Comparison of ENCODE assay signal across 16 cellular contexts in genomic region chr2:168574856-168575630, GRCh38.
DNase-seq lines count a peak whose midpoint lies in the region; ATAC-seq and TF ChIP-seq lines count a peak whose summit lies in the region.
"Had no signal": no experiment of that assay in that cellular context is flagged by ENCODE, and none has a peak within 500 bp of the region (broad histone marks: within the 10 kb centered on the region; RNA-seq: fewer than 3 reads in every experiment).

No MANE protein-coding gene starts in this region.

- H3K27me3 ChIP-seq in IMR-90 (ENCODE audit: control insufficient read depth, insufficient read depth, low read length) (no peaks in the 10 kb centered on the region), mesenchymal stem cell (ENCODE audit: control insufficient read depth in 1 of 2, insufficient read depth in 1 of 2, low read length in 2 of 2) (no peaks in the 10 kb centered on the region)
- H3K27me3 ChIP-seq: right atrium auricular region, tibial nerve had no signal

- H4K8ac ChIP-seq in IMR-90 (ENCODE audit: low read depth in 2 of 2, low read length in 2 of 2), result no peak overlapping the region
- H4K8ac ChIP-seq in mesenchymal stem cell (ENCODE audit: low read length), result no peak overlapping the region

- no peaks in the 10 kb centered on the region for H4K20me1 ChIP-seq in IMR-90 (ENCODE audit: insufficient read depth, low read length)

- H3K4me1 Mint-ChIP-seq in activated naive CD8-positive, alpha-beta T cell treated with anti-CD3 and anti-CD28 coated beads, Interleukin-2, amount 10 ng/mL, durations not matched to agents 7 days and 5 days, result peaks cover 12% of the 10 kb centered on the region

- no peak overlapping the region for H4K5ac ChIP-seq in IMR-90 (ENCODE audit: low read depth, low read length)

- peaks cover 18% of the 10 kb centered on the region for H3K36me3 Mint-ChIP-seq in activated naive CD8-positive, alpha-beta T cell treated with anti-CD3 and anti-CD28 coated beads, Interleukin-2, amount 10 ng/mL, durations not matched to agents 7 days and 5 days

- no peaks in the 10 kb centered on the region for H3K4me1 ChIP-seq in IMR-90 (ENCODE audit: control insufficient read depth, insufficient read depth, low read length)
- H3K4me1 ChIP-seq in mesenchymal stem cell (ENCODE audit: control insufficient read depth, insufficient read depth, low read depth, low read length), result no peaks in the 10 kb centered on the region

- no peak for TF ChIP-seq POLR2A in IMR-90 (IDR thresholded peaks at IDR 0.05; ENCODE audit: low read depth, low read length)

- no peak overlapping the region for H3K4me2 ChIP-seq in IMR-90 (ENCODE audit: low read depth, low read length)
- H3K4me2 ChIP-seq in mesenchymal stem cell (ENCODE audit: low read length, poor library complexity, severe bottlenecking), result no peak overlapping the region

- intact Hi-C loops in IMR-90 (cut with micrococcal nuclease), result no loop called here

- H3K9ac ChIP-seq in IMR-90 (ENCODE audit: low read depth, low read length) (no peak overlapping the region), mesenchymal stem cell (ENCODE audit: low read length) (no peak overlapping the region)

- WGBS in IMR-90 (ENCODE audit: extremely low coverage in 2 of 2, insufficient read length in 1 of 2), 2 experiments, result no CpG with 5 or more reads among the region's 4 CpGs
- WGBS in mesenchymal stem cell, result 95% methylated on average over 3 of the region's 4 CpGs

- no peak overlapping the region for H2AFZ ChIP-seq in IMR-90 (replicated peaks; ENCODE audit: low read length, poor library complexity)
- H2AFZ ChIP-seq in mesenchymal stem cell (ENCODE audit: low read depth, low read length), result no peak overlapping the region

- no peak overlapping the region for H4K91ac ChIP-seq in IMR-90 (ENCODE audit: insufficient read depth, low read depth, low read length)
- H4K91ac ChIP-seq in mesenchymal stem cell (ENCODE audit: low read length), result no peak overlapping the region

- H3K79me1 ChIP-seq in IMR-90 (ENCODE audit: low read depth in 1 of 2, low read length in 2 of 2), result no peaks in the 10 kb centered on the region
- H3K79me1 ChIP-seq in mesenchymal stem cell (replicated peaks; ENCODE audit: low read length, poor library complexity, severe bottlenecking), result peaks cover 11% of the 10 kb centered on the region

- no peak overlapping the region for H3K4me3 ChIP-seq in IMR-90 (ENCODE audit: insufficient read depth, low read depth, low read length)
- H3K4me3 ChIP-seq in mesenchymal stem cell (ENCODE audit: insufficient read depth in 1 of 2, low read depth in 1 of 2, low read length in 2 of 2), result no peak overlapping the region
- H3K4me3 ChIP-seq: right atrium auricular region, tibial nerve had no signal

- H2BK120ac ChIP-seq in IMR-90 (ENCODE audit: low read depth, low read length) (no peak overlapping the region), mesenchymal stem cell (ENCODE audit: low read depth, low read length) (no peak overlapping the region)

- peak; percentile 27; the same call in 1 of the 2 replicates for ATAC-seq in IMR-90 (ENCODE audit: low read depth)
- ATAC-seq in activated naive CD8-positive, alpha-beta T cell treated with anti-CD3 and anti-CD28 coated beads, Interleukin-2, amount 10 ng/mL, durations not matched to agents 7 days and 5 days (ENCODE audit: low read depth), result no peak
- ATAC-seq in HG03460 (IDR thresholded peaks at IDR 0.05; ENCODE audit: unreplicated experiment), result no peak
- ATAC-seq: naive thymus-derived CD8-positive, alpha-beta T cell had no signal

- peak overlapping the region; percentile 30 for H3K27ac Mint-ChIP-seq in activated naive CD8-positive, alpha-beta T cell treated with anti-CD3 and anti-CD28 coated beads, Interleukin-2, amount 10 ng/mL, durations not matched to agents 7 days and 5 days

- in situ Hi-C loops in IMR-90 (cut with MboI; ENCODE audit: low sequenced_read_pairs), result no loop called here

- DNase-seq in DMS153 (lab: John Stamatoyannopoulos, UW) (peak; percentile 12), DMS153 treated with DMSO at 0.1 percent for 48 hours (lab: John Stamatoyannopoulos, UW; ENCODE audit: unreplicated experiment) (no peak), IMR-90 (peak; percentile 15), mesenchymal stem cell (peak; percentile 17), putamen (ENCODE audit: low spot score) (no peak)
- DNase-seq in activated naive CD8-positive, alpha-beta T cell treated with anti-CD3 and anti-CD28 coated beads, Interleukin-2, amount 10 ng/mL, durations not matched to agents 7 days and 5 days, result no peak
- no peak for DNase-seq in NK-92 treated with Interleukin-12 subunit alpha and Interleukin-12 subunit beta, amount 100 ng/mL, for 24 hours (lab: John Stamatoyannopoulos, UW)
- DNase-seq: activated CD8-positive, alpha-beta memory T cell treated with anti-CD3 and anti-CD28 coated beads, Interleukin-2, amount 50 U/mL, for 4 hours; head of caudate nucleus; naive thymus-derived CD8-positive, alpha-beta T cell; WERI-Rb-1 had no signal

- H2AK5ac ChIP-seq in IMR-90 (ENCODE audit: low read depth, low read length), result no peak overlapping the region
- H2AK5ac ChIP-seq in mesenchymal stem cell (ENCODE audit: low read length, severe bottlenecking), result no peak overlapping the region

- H3K9me3 ChIP-seq in IMR-90 (ENCODE audit: control insufficient read depth, insufficient read depth, low read length) (no peaks in the 10 kb centered on the region), mesenchymal stem cell (ENCODE audit: control insufficient read depth, low read length) (no peaks in the 10 kb centered on the region)
- H3K9me3 ChIP-seq: right atrium auricular region, tibial nerve had no signal

- no peak for TF ChIP-seq CTCF in IMR-90 (conservative IDR thresholded peaks at IDR 0.05; ENCODE audit: low read depth, low read length)

- H2BK20ac ChIP-seq in IMR-90 (ENCODE audit: low read depth, low read length), result no peak overlapping the region

- no peak overlapping the region for H3K56ac ChIP-seq in IMR-90 (ENCODE audit: extremely low read depth, insufficient read depth, low read length)

- no peak overlapping the region for H2AK9ac ChIP-seq in IMR-90 (replicated peaks; ENCODE audit: low read depth, low read length, poor library complexity)

- CTCF ChIA-PET in IMR-90 (lab: Yijun Ruan, JAX), result no interaction called here

- TF ChIP-seq RAD21 in IMR-90 (IDR thresholded peaks at IDR 0.05; ENCODE audit: low read length), result no peak

- H3K4ac ChIP-seq in IMR-90 (ENCODE audit: low read depth, low read length), result no peak overlapping the region
- H3K4ac ChIP-seq in mesenchymal stem cell (ENCODE audit: low read depth in 1 of 2, low read length in 2 of 2), result no peak overlapping the region

- no peaks in the 10 kb centered on the region for H3K27me3 Mint-ChIP-seq in activated naive CD8-positive, alpha-beta T cell treated with anti-CD3 and anti-CD28 coated beads, Interleukin-2, amount 10 ng/mL, durations not matched to agents 7 days and 5 days
- H3K27me3 Mint-ChIP-seq: naive thymus-derived CD8-positive, alpha-beta T cell had no signal

- no peak overlapping the region for H3K18ac ChIP-seq in IMR-90 (ENCODE audit: low read depth, low read length)
- no peak overlapping the region for H3K18ac ChIP-seq in mesenchymal stem cell (ENCODE audit: low read depth in 1 of 2, low read length in 2 of 2)

- peaks cover 3% of the 10 kb centered on the region for H3K9me3 Mint-ChIP-seq in activated naive CD8-positive, alpha-beta T cell treated with anti-CD3 and anti-CD28 coated beads, Interleukin-2, amount 10 ng/mL, durations not matched to agents 7 days and 5 days

- H3K14ac ChIP-seq in IMR-90 (replicated peaks; ENCODE audit: low read depth, low read length) (no peak overlapping the region), mesenchymal stem cell (ENCODE audit: low read length in 2 of 2) (no peak overlapping the region)

- no peak overlapping the region for H3K4me3 Mint-ChIP-seq in activated naive CD8-positive, alpha-beta T cell treated with anti-CD3 and anti-CD28 coated beads, Interleukin-2, amount 10 ng/mL, durations not matched to agents 7 days and 5 days
- H3K4me3 Mint-ChIP-seq: naive thymus-derived CD8-positive, alpha-beta T cell had no signal

- no peak overlapping the region for H3K23ac ChIP-seq in IMR-90 (ENCODE audit: low read depth, low read length)
- no peak overlapping the region for H3K23ac ChIP-seq in mesenchymal stem cell (ENCODE audit: low read length in 2 of 2)

- dilution Hi-C loops in IMR-90 (cut with HindIII; ENCODE audit: low sequenced_read_pairs, unreplicated experiment), result no loop called here

- H2BK15ac ChIP-seq in IMR-90 (ENCODE audit: low read depth, low read length) (no peak overlapping the region), mesenchymal stem cell (ENCODE audit: low read depth, poor library complexity, severe bottlenecking) (no peak overlapping the region)

- H3K9me1 ChIP-seq in IMR-90 (ENCODE audit: insufficient read depth, low read length), result no peaks in the 10 kb centered on the region

- no peaks in the 10 kb centered on the region for H3K36me3 ChIP-seq in IMR-90 (ENCODE audit: control insufficient read depth, insufficient read depth, low read length)
- no peaks in the 10 kb centered on the region for H3K36me3 ChIP-seq in mesenchymal stem cell (ENCODE audit: control insufficient read depth in 1 of 2, insufficient read depth in 2 of 2, low read depth in 1 of 2, low read length in 2 of 2)
- H3K36me3 ChIP-seq: right atrium auricular region, tibial nerve, WERI-Rb-1 had no signal

- no TSS peak for BruUV-seq in IMR-90 (replicated peaks; lab: Mats Ljungman, UMichigan)

- POLR2A ChIA-PET in IMR-90 (lab: Charles Lee; ENCODE audit: unreplicated experiment), result no interaction called here
- POLR2A ChIA-PET in activated naive CD8-positive, alpha-beta T cell treated with anti-CD3 and anti-CD28 coated beads, Interleukin-2, amount 10 ng/mL, durations not matched to agents 7 days and 5 days (lab: Charles Lee), result no interaction called here

- H2BK5ac ChIP-seq in IMR-90 (ENCODE audit: low read depth, low read length, poor library complexity, severe bottlenecking) (no peak overlapping the region), mesenchymal stem cell (ENCODE audit: low read depth, low read length, poor library complexity, severe bottlenecking) (no peak overlapping the region)

- no peak overlapping the region for H3K27ac ChIP-seq in IMR-90 (ENCODE audit: insufficient read depth, low read length)
- no peak overlapping the region for H3K27ac ChIP-seq in mesenchymal stem cell (ENCODE audit: low read length, poor library complexity, severe bottlenecking)
- H3K27ac ChIP-seq: 22Rv1, epithelial cell of prostate, tibial nerve, WERI-Rb-1 had no signal

- no peak overlapping the region for H2BK12ac ChIP-seq in mesenchymal stem cell (ENCODE audit: low read length in 2 of 2)

TF ChIP-seq in IMR-90, 13 proteins besides CTCF, POLR2A, EP300 and RAD21 (continues in another document):
- TF ChIP-seq CHD1 (IDR thresholded peaks at IDR 0.05; ENCODE audit: low read depth, low read length) (no peak), RCOR1 (IDR thresholded peaks at IDR 0.05; ENCODE audit: insufficient replicate concordance, low read length) (no peak), RFX5 (IDR thresholded peaks at IDR 0.05; ENCODE audit: low read depth, low read length) (no peak), FOS (IDR thresholded peaks at IDR 0.05; ENCODE audit: low read depth, low read length) (no peak)

Comparison
In these comparisons a context has a peak if more than half of its experiments do, and no peak if none do; other contexts are left out.
1. DNase-seq: peak in DMS153 (single experiment), IMR-90 (single experiment) and mesenchymal stem cell (single experiment); none in DMS153 treated with DMSO at 0.1 percent for 48 hours (single experiment), activated naive CD8-positive, alpha-beta T cell treated with anti-CD3 and anti-CD28 coated beads, Interleukin-2, amount 10 ng/mL, durations not matched to agents 7 days and 5 days (single experiment), putamen (single experiment) and NK-92 treated with Interleukin-12 subunit alpha and Interleukin-12 subunit beta, amount 100 ng/mL, for 24 hours (single experiment).